Comparison of ENCODE assay signal across 1 cellular context in the genomic region with DNA sequence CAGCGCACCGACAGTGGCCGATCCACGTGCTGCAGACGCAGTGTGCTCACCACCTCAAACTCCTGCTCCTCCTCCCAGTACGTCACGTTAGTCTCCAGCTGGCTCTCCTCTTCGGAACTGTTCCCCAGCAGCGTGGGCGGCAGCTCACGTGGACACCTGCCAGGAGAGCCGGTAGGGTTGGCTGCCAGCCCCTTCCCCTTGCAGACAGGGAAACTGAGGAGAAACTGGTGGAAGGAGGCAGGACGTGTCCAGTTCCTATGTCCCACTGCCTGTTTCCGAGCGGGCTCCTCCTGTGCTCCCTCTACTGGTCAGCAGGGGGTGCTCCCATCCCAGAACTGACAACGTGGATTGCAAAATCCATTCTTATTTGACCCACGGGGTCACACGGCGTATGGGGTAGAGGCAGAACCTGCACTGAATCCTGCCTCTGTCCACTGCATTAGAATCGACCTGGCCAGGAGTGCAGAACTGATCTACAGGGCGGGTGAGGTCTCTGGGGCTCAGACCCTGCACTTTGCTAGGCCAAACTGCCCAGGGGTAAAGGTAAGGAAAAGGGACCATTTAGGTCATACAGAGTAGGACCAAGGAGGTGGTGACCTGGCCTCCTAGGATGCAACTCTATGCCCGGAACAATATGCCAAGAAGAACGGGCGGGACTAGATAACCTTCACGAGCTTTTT.
A peak's percentile ranks its signal among the peaks of the same experiment; 100 is the strongest.
TF ChIP-seq lines count a peak whose summit lies in the region.

No MANE protein-coding gene starts in this region.

TF ChIP-seq in HepG2, 621 proteins besides CTCF, POLR2A, EP300 and RAD21 (continued from another document and continues in another):
- TF ChIP-seq, protein P1, sequence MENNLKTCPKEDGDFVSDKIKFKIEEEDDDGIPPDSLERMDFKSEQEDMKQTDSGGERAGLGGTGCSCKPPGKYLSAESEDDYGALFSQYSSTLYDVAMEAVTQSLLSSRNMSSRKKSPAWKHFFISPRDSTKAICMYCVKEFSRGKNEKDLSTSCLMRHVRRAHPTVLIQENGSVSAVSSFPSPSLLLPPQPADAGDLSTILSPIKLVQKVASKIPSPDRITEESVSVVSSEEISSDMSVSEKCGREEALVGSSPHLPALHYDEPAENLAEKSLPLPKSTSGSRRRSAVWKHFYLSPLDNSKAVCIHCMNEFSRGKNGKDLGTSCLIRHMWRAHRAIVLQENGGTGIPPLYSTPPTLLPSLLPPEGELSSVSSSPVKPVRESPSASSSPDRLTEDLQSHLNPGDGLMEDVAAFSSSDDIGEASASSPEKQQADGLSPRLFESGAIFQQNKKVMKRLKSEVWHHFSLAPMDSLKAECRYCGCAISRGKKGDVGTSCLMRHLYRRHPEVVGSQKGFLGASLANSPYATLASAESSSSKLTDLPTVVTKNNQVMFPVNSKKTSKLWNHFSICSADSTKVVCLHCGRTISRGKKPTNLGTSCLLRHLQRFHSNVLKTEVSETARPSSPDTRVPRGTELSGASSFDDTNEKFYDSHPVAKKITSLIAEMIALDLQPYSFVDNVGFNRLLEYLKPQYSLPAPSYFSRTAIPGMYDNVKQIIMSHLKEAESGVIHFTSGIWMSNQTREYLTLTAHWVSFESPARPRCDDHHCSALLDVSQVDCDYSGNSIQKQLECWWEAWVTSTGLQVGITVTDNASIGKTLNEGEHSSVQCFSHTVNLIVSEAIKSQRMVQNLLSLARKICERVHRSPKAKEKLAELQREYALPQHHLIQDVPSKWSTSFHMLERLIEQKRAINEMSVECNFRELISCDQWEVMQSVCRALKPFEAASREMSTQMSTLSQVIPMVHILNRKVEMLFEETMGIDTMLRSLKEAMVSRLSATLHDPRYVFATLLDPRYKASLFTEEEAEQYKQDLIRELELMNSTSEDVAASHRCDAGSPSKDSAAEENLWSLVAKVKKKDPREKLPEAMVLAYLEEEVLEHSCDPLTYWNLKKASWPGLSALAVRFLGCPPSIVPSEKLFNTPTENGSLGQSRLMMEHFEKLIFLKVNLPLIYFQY (CRISPR knock-in tag; IDR thresholded peaks at IDR 0.05; ENCODE audit: borderline replicate concordance), result peak; percentile 34; the same call in 1 of the 2 replicates
- TF ChIP-seq, protein P2, sequence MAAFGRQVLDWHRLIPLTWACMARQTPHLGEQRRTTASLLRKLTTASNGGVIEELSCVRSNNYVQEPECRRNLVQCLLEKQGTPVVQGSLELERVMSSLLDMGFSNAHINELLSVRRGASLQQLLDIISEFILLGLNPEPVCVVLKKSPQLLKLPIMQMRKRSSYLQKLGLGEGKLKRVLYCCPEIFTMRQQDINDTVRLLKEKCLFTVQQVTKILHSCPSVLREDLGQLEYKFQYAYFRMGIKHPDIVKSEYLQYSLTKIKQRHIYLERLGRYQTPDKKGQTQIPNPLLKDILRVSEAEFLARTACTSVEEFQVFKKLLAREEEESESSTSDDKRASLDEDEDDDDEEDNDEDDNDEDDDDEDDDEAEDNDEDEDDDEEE (CRISPR knock-in tag; IDR thresholded peaks at IDR 0.05), result no peak
- TF ChIP-seq, protein P3, sequence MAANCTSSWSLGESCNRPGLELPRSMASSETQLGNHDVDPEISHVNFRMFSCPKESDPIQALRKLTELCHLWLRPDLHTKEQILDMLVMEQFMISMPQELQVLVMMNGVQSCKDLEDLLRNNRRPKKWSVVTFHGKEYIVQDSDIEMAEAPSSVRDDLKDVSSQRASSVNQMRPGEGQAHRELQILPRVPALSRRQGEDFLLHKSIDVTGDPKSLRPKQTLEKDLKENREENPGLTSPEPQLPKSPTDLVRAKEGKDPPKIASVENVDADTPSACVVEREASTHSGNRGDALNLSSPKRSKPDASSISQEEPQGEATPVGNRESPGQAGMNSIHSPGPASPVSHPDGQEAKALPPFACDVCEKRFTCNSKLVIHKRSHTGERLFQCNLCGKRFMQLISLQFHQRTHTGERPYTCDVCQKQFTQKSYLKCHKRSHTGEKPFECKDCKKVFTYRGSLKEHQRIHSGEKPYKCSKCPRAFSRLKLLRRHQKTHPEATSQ (CRISPR knock-in tag; IDR thresholded peaks at IDR 0.05; ENCODE audit: borderline replicate concordance), result no peak
- TF ChIP-seq, protein P4, sequence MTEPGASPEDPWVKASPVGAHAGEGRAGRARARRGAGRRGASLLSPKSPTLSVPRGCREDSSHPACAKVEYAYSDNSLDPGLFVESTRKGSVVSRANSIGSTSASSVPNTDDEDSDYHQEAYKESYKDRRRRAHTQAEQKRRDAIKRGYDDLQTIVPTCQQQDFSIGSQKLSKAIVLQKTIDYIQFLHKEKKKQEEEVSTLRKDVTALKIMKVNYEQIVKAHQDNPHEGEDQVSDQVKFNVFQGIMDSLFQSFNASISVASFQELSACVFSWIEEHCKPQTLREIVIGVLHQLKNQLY (CRISPR knock-in tag; IDR thresholded peaks at IDR 0.05), result no peak
- TF ChIP-seq TEAD2 (CRISPR knock-in tag; IDR thresholded peaks at IDR 0.05) (no peak), CHD4 (IDR thresholded peaks at IDR 0.05; ENCODE audit: borderline replicate concordance, low read length) (no peak), CBFB (CRISPR knock-in tag; IDR thresholded peaks at IDR 0.05) (peak; percentile 62; the same call in 1 of the 2 replicates), MZF1 (CRISPR knock-in tag; IDR thresholded peaks at IDR 0.05; ENCODE audit: borderline replicate concordance) (no peak), GFI1 (CRISPR knock-in tag; IDR thresholded peaks at IDR 0.05; ENCODE audit: borderline replicate concordance) (no peak), ZNF549 (CRISPR knock-in tag; IDR thresholded peaks at IDR 0.05) (no peak), ZNF550 (CRISPR knock-in tag; IDR thresholded peaks at IDR 0.05; ENCODE audit: borderline replicate concordance) (no peak), NFKB2 (CRISPR knock-in tag; IDR thresholded peaks at IDR 0.05; ENCODE audit: borderline replicate concordance) (0 out of 2 replicates have a peak, but pooled peaks have one; percentile 24), ZNF256 (CRISPR knock-in tag; conservative IDR thresholded peaks at IDR 0.05) (no peak), ZNF614 (CRISPR knock-in tag; IDR thresholded peaks at IDR 0.05; ENCODE audit: borderline replicate concordance) (peak; percentile 56; the same call in 1 of the 2 replicates), TBP (CRISPR knock-in tag; IDR thresholded peaks at IDR 0.05) (no peak), ZNF224 (CRISPR knock-in tag; IDR thresholded peaks at IDR 0.05) (no peak), ZSCAN31 (CRISPR knock-in tag; IDR thresholded peaks at IDR 0.05; ENCODE audit: low read depth) (no peak), ZNF543 (CRISPR knock-in tag; IDR thresholded peaks at IDR 0.05) (no peak; the same call in 1 of the 2 replicates), HMG20B (CRISPR knock-in tag; conservative IDR thresholded peaks at IDR 0.05) (no peak), RBFOX2 (IDR thresholded peaks at IDR 0.05; ENCODE audit: low read depth, low read length) (no peak), FOXK2 (IDR thresholded peaks at IDR 0.05) (no peak), GPN1 (CRISPR knock-in tag; IDR thresholded peaks at IDR 0.05; ENCODE audit: borderline replicate concordance) (no peak), FLYWCH1 (CRISPR knock-in tag; IDR thresholded peaks at IDR 0.05) (no peak), ZNF879 (CRISPR knock-in tag; IDR thresholded peaks at IDR 0.05) (no peak), HOXA5 (CRISPR knock-in tag; IDR thresholded peaks at IDR 0.05) (no peak), ZNF24 (IDR thresholded peaks at IDR 0.05) (no peak), YEATS4 (CRISPR knock-in tag; IDR thresholded peaks at IDR 0.05; ENCODE audit: borderline replicate concordance) (no peak), KDM2A (CRISPR knock-in tag; IDR thresholded peaks at IDR 0.05; ENCODE audit: borderline replicate concordance, low read depth) (peak; percentile 87), HNF4A (CRISPR knock-in tag; IDR thresholded peaks at IDR 0.05) (peak; percentile 44), ZBTB38 (CRISPR knock-in tag; IDR thresholded peaks at IDR 0.05) (0 out of 2 replicates have a peak, but pooled peaks have one; percentile 15), TAF1 (CRISPR knock-in tag; IDR thresholded peaks at IDR 0.05) (no peak)
- TF ChIP-seq, protein P5, sequence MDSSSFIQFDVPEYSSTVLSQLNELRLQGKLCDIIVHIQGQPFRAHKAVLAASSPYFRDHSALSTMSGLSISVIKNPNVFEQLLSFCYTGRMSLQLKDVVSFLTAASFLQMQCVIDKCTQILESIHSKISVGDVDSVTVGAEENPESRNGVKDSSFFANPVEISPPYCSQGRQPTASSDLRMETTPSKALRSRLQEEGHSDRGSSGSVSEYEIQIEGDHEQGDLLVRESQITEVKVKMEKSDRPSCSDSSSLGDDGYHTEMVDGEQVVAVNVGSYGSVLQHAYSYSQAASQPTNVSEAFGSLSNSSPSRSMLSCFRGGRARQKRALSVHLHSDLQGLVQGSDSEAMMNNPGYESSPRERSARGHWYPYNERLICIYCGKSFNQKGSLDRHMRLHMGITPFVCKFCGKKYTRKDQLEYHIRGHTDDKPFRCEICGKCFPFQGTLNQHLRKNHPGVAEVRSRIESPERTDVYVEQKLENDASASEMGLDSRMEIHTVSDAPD (CRISPR knock-in tag; IDR thresholded peaks at IDR 0.05), result no peak
- TF ChIP-seq, protein P6, sequence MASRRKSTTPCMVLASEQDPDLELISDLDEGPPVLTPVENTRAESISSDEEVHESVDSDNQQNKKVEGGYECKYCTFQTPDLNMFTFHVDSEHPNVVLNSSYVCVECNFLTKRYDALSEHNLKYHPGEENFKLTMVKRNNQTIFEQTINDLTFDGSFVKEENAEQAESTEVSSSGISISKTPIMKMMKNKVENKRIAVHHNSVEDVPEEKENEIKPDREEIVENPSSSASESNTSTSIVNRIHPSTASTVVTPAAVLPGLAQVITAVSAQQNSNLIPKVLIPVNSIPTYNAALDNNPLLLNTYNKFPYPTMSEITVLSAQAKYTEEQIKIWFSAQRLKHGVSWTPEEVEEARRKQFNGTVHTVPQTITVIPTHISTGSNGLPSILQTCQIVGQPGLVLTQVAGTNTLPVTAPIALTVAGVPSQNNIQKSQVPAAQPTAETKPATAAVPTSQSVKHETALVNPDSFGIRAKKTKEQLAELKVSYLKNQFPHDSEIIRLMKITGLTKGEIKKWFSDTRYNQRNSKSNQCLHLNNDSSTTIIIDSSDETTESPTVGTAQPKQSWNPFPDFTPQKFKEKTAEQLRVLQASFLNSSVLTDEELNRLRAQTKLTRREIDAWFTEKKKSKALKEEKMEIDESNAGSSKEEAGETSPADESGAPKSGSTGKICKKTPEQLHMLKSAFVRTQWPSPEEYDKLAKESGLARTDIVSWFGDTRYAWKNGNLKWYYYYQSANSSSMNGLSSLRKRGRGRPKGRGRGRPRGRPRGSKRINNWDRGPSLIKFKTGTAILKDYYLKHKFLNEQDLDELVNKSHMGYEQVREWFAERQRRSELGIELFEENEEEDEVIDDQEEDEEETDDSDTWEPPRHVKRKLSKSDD (CRISPR knock-in tag; IDR thresholded peaks at IDR 0.05; ENCODE audit: low read depth), result no peak
- TF ChIP-seq, protein P7, sequence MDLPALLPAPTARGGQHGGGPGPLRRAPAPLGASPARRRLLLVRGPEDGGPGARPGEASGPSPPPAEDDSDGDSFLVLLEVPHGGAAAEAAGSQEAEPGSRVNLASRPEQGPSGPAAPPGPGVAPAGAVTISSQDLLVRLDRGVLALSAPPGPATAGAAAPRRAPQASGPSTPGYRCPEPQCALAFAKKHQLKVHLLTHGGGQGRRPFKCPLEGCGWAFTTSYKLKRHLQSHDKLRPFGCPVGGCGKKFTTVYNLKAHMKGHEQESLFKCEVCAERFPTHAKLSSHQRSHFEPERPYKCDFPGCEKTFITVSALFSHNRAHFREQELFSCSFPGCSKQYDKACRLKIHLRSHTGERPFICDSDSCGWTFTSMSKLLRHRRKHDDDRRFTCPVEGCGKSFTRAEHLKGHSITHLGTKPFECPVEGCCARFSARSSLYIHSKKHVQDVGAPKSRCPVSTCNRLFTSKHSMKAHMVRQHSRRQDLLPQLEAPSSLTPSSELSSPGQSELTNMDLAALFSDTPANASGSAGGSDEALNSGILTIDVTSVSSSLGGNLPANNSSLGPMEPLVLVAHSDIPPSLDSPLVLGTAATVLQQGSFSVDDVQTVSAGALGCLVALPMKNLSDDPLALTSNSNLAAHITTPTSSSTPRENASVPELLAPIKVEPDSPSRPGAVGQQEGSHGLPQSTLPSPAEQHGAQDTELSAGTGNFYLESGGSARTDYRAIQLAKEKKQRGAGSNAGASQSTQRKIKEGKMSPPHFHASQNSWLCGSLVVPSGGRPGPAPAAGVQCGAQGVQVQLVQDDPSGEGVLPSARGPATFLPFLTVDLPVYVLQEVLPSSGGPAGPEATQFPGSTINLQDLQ (CRISPR knock-in tag; IDR thresholded peaks at IDR 0.05), result no peak
- TF ChIP-seq, protein P8, sequence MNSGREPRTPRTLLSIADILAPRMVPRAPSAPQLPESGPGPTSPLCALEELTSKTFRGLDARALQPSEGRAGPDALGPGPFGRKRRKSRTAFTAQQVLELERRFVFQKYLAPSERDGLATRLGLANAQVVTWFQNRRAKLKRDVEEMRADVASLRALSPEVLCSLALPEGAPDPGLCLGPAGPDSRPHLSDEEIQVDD (CRISPR knock-in tag; IDR thresholded peaks at IDR 0.05; ENCODE audit: borderline replicate concordance), result no peak
- TF ChIP-seq, protein P9, sequence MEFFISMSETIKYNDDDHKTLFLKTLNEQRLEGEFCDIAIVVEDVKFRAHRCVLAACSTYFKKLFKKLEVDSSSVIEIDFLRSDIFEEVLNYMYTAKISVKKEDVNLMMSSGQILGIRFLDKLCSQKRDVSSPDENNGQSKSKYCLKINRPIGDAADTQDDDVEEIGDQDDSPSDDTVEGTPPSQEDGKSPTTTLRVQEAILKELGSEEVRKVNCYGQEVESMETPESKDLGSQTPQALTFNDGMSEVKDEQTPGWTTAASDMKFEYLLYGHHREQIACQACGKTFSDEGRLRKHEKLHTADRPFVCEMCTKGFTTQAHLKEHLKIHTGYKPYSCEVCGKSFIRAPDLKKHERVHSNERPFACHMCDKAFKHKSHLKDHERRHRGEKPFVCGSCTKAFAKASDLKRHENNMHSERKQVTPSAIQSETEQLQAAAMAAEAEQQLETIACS (CRISPR knock-in tag; IDR thresholded peaks at IDR 0.05), result no peak
- TF ChIP-seq, protein P10, sequence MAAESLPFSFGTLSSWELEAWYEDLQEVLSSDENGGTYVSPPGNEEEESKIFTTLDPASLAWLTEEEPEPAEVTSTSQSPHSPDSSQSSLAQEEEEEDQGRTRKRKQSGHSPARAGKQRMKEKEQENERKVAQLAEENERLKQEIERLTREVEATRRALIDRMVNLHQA (CRISPR knock-in tag; IDR thresholded peaks at IDR 0.05), result no peak
- TF ChIP-seq, protein P11, sequence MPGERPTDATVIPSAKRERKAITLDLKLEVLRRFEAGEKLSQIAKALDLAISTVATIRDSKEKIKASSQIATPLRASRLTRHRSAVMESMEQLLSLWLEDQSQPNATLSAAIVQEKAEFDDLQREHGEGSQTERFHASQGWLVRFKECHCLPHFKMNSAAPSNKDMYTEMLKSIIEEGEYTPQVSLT (CRISPR knock-in tag; IDR thresholded peaks at IDR 0.05; ENCODE audit: borderline replicate concordance, low read depth), result no peak
- TF ChIP-seq, protein P12, sequence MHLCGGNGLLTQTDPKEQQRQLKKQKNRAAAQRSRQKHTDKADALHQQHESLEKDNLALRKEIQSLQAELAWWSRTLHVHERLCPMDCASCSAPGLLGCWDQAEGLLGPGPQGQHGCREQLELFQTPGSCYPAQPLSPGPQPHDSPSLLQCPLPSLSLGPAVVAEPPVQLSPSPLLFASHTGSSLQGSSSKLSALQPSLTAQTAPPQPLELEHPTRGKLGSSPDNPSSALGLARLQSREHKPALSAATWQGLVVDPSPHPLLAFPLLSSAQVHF (CRISPR knock-in tag; IDR thresholded peaks at IDR 0.05), result 0 out of 2 replicates have a peak, but pooled peaks have one; percentile 31
- TF ChIP-seq, protein P13, sequence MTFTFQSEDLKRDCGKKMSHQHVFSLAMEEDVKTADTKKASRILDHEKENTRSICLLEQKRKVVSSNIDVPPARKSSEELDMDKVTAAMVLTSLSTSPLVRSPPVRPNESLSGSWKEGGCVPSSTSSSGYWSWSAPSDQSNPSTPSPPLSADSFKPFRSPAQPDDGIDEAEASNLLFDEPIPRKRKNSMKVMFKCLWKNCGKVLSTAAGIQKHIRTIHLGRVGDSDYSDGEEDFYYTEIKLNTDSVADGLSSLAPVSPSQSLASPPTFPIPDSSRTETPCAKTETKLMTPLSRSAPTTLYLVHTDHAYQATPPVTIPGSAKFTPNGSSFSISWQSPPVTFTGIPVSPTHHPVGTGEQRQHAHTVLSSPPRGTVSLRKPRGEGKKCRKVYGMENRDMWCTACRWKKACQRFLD (CRISPR knock-in tag; IDR thresholded peaks at IDR 0.05; ENCODE audit: borderline replicate concordance), result peak; percentile 56; the same call in 1 of the 2 replicates
